ENCODE assay signal across 8 cellular contexts in the genomic region with DNA sequence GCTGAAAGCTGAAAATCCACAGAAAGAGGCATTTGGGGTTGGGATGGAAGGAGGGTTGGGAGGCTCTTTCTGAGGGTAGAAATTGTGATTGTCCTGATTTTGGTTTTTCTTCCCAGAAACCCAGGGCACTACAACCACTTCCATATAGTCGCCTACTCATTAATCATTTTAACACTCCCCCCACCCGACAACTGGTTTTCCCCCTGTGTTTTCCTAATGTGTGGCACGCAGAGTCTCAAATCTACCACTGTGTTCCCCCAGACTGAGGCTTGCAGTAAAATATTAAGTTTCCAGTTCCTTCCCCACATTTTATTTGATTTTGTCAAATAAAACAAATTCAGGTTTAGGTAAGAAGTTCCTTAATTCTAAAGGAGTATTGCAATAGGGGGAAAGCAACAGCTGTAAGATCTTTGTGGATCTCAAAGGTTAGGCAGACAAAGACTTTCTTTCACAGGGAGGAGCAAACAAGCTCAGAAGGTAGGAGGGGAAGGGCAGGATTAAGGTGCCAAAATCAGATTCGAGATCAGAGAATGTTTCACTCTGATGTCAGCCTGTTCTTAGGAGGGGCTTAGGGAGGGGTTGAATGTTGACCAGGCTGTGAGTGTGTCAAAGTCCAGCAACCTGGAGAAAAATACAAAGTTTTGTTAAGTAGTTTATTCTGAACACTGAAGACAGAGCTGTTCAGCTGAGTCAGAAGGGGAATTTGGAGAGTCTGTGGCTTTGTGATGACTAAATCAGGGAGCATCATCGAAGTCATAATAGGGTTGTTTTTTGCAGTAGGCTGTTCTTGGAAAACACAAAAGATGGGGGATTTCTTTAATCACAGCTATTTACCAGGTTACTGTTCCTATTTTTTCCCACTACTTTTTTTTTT. TPM values are rescaled to one million over a fixed set of nuclear protein-coding genes. Genes with fewer than 3 reads are reported as not detected.
DNase-seq lines count a peak whose midpoint lies in the region; ATAC-seq and TF ChIP-seq lines count a peak whose summit lies in the region.

No MANE protein-coding gene starts in this region.

- POLR2A ChIA-PET in PC-3 (lab: Charles Lee; ENCODE audit: unreplicated experiment) = no interaction called here

- H3K4me3 Mint-ChIP-seq in activated CD8-positive, alpha-beta memory T cell treated with anti-CD3 and anti-CD28 coated beads, Interleukin-2, amount 10 ng/mL, durations not matched to agents 7 days and 5 days = peak overlapping the region; percentile 82
- peak overlapping the region; percentile 94 for H3K4me3 Mint-ChIP-seq in natural killer cell treated with Interleukin-12 subunit alpha and Interleukin-12 subunit beta and Interleukin-15 and Interleukin-18, amount 100 ng/mL, for 72 hours

- 61% methylated on average over 5 of the region's 5 CpGs for WGBS in right cardiac atrium

- H3K9me2 ChIP-seq in PC-3 (replicated peaks; ENCODE audit: low read length) = no peaks in the 10 kb centered on the region

- no peaks in the 10 kb centered on the region for H3K9me3 ChIP-seq in PC-3 (ENCODE audit: low read length)
- H3K9me3 ChIP-seq in right cardiac atrium (ENCODE audit: control insufficient read depth, low read length) = no peaks in the 10 kb centered on the region

- H3K27ac ChIP-seq in PC-3 (ENCODE audit: low read length) (peak overlapping the region; percentile 86), caudate nucleus (ENCODE audit: low read depth, low read length) (peak overlapping the region; percentile 39), right cardiac atrium (ENCODE audit: low read length) (no peak overlapping the region)

- CTCF ChIA-PET in activated CD8-positive, alpha-beta memory T cell treated with anti-CD3 and anti-CD28 coated beads, Interleukin-2, amount 10 ng/mL, durations not matched to agents 7 days and 5 days (lab: Charles Lee) = interaction anchor here (0.8 to 1.3 kb wide), 7 partner anchors 8 to 928 kb away, joined by 3 to 9 read pairs (median 3); a partner anchor contains a TSS
- CTCF ChIA-PET in PC-3 (lab: Charles Lee) = interaction anchor here (1.0 kb wide), 1 partner anchor 8 kb away, joined by 3 read pairs; no protein-coding TSS in a partner anchor

- peaks cover 31% of the 10 kb centered on the region for H3K4me1 ChIP-seq in PC-3 (ENCODE audit: insufficient read depth, low read length)
- peaks cover 19% of the 10 kb centered on the region for H3K4me1 ChIP-seq in right cardiac atrium (ENCODE audit: control insufficient read depth, insufficient read depth, low read length)

- H3K27me3 ChIP-seq in PC-3 (ENCODE audit: low read length) (no peaks in the 10 kb centered on the region), right cardiac atrium (ENCODE audit: control insufficient read depth, insufficient read depth) (no peaks in the 10 kb centered on the region)

- no peak for TF ChIP-seq CTCF in PC-3 (conservative IDR thresholded peaks at IDR 0.05; ENCODE audit: low read depth, low read length)

- no peaks in the 10 kb centered on the region for H3F3A ChIP-seq in PC-3 (ENCODE audit: low read length, unreplicated experiment)

- peaks cover 81% of the 10 kb centered on the region for H3K36me3 Mint-ChIP-seq in activated CD8-positive, alpha-beta memory T cell treated with anti-CD3 and anti-CD28 coated beads, Interleukin-2, amount 10 ng/mL, durations not matched to agents 7 days and 5 days
- H3K36me3 Mint-ChIP-seq in natural killer cell treated with Interleukin-12 subunit alpha and Interleukin-12 subunit beta and Interleukin-15 and Interleukin-18, amount 100 ng/mL, for 72 hours = peaks cover 65% of the 10 kb centered on the region

- peak overlapping the region; percentile 96 for H3K4me2 ChIP-seq in PC-3 (ENCODE audit: low read length)

- H3K4me3 ChIP-seq in PC-3 (ENCODE audit: low read length) (peak overlapping the region; percentile 41; the same call in 1 of the 2 replicates), right cardiac atrium (ENCODE audit: low read length) (no peak overlapping the region)

- peaks cover 81% of the 10 kb centered on the region for H3K79me2 ChIP-seq in PC-3 (ENCODE audit: low read length)

- peak overlapping the region; percentile 36 for H3K9ac ChIP-seq in PC-3 (ENCODE audit: low read length)

- peak; percentile 55 for ATAC-seq in activated CD8-positive, alpha-beta memory T cell treated with anti-CD3 and anti-CD28 coated beads, Interleukin-2, amount 10 ng/mL, durations not matched to agents 7 days and 5 days
- ATAC-seq in HG02840 (IDR thresholded peaks at IDR 0.05; ENCODE audit: low FRiP score, unreplicated experiment) (peak; percentile 53), PC-3 (peak; percentile 65), right cardiac atrium (no peak)
- ATAC-seq in natural killer cell treated with Interleukin-12 subunit alpha and Interleukin-12 subunit beta and Interleukin-15 and Interleukin-18, amount 100 ng/mL, for 72 hours = peak; percentile 75 to 77

- H4K20me1 ChIP-seq in PC-3 (ENCODE audit: low read length) = peaks cover 13% of the 10 kb centered on the region; the same call in 1 of the 2 replicates

- DNase-seq in activated CD8-positive, alpha-beta memory T cell treated with anti-CD3 and anti-CD28 coated beads, Interleukin-2, amount 10 ng/mL, durations not matched to agents 7 days and 5 days = peak; percentile 82
- no peak for DNase-seq in activated CD8-positive, alpha-beta memory T cell treated with anti-CD3 and anti-CD28 coated beads, Interleukin-2, amount 50 U/mL, for 48 hours
- peak; percentile 80 for DNase-seq in PC-3
- DNase-seq in caudate nucleus (lab: John Stamatoyannopoulos, UW) = peak in 1 of 61 donors; percentile 31
- DNase-seq in natural killer cell treated with Interleukin-12 subunit alpha and Interleukin-12 subunit beta and Interleukin-15 and Interleukin-18, amount 100 ng/mL, for 72 hours (ENCODE audit: low spot score) = peak; percentile 84
- no peak for DNase-seq in COR-L47 (lab: John Stamatoyannopoulos, UW)
- no peak for DNase-seq in right cardiac atrium

- peaks cover 41% of the 10 kb centered on the region for H3K36me3 ChIP-seq in PC-3 (ENCODE audit: low read depth, low read length)

- intact Hi-C loops in PC-3 (cut with micrococcal nuclease) = no loop called here
- intact Hi-C loops in right cardiac atrium (cut with DNase I) = loop anchor here in 1 of 4 donors (10.0 kb wide), 1 partner anchor 362 kb away; no protein-coding TSS in a partner anchor

- H3K27ac Mint-ChIP-seq in activated CD8-positive, alpha-beta memory T cell treated with anti-CD3 and anti-CD28 coated beads, Interleukin-2, amount 10 ng/mL, durations not matched to agents 7 days and 5 days = peak overlapping the region; percentile 93
- H3K27ac Mint-ChIP-seq in natural killer cell treated with Interleukin-12 subunit alpha and Interleukin-12 subunit beta and Interleukin-15 and Interleukin-18, amount 100 ng/mL, for 72 hours = peak overlapping the region; percentile 94 to 99

- peaks cover 81% of the 10 kb centered on the region for H3K4me1 Mint-ChIP-seq in activated CD8-positive, alpha-beta memory T cell treated with anti-CD3 and anti-CD28 coated beads, Interleukin-2, amount 10 ng/mL, durations not matched to agents 7 days and 5 days
- H3K4me1 Mint-ChIP-seq in natural killer cell treated with Interleukin-12 subunit alpha and Interleukin-12 subunit beta and Interleukin-15 and Interleukin-18, amount 100 ng/mL, for 72 hours (ENCODE audit: low read depth in 2 of 2) = peaks cover 63 to 64% of the 10 kb centered on the region in 2 donors

- BruUV-seq in PC-3 (replicated peaks; lab: Mats Ljungman, UMichigan) = no TSS peak

- no peak overlapping the region for H2AFZ ChIP-seq in PC-3 (ENCODE audit: low read length)

- peaks cover 23% of the 10 kb centered on the region for H3K9me3 Mint-ChIP-seq in activated CD8-positive, alpha-beta memory T cell treated with anti-CD3 and anti-CD28 coated beads, Interleukin-2, amount 10 ng/mL, durations not matched to agents 7 days and 5 days (ENCODE audit: low read depth)
- H3K9me3 Mint-ChIP-seq in natural killer cell treated with Interleukin-12 subunit alpha and Interleukin-12 subunit beta and Interleukin-15 and Interleukin-18, amount 100 ng/mL, for 72 hours = no peaks in the 10 kb centered on the region

- no peaks in the 10 kb centered on the region for H3K27me3 Mint-ChIP-seq in activated CD8-positive, alpha-beta memory T cell treated with anti-CD3 and anti-CD28 coated beads, Interleukin-2, amount 10 ng/mL, durations not matched to agents 7 days and 5 days
- no peaks in the 10 kb centered on the region for H3K27me3 Mint-ChIP-seq in natural killer cell treated with Interleukin-12 subunit alpha and Interleukin-12 subunit beta and Interleukin-15 and Interleukin-18, amount 100 ng/mL, for 72 hours

RNA-seq across cellular contexts. Expression of a gene that starts 3.6 kb away (rescaled TPM):
- 10 to 100 TPM; 54.1 to 64.1 TPM for total RNA-seq in activated CD8-positive, alpha-beta memory T cell treated with anti-CD3 and anti-CD28 coated beads, Interleukin-2, amount 10 ng/mL, durations not matched to agents 7 days and 5 days
- total RNA-seq in PC-3 (2014; rRNA removed) (4.5 and 10.2 TPM in 2 replicates), right cardiac atrium (1 to 10 TPM; 6.4 to 9.9 (median 7.1) TPM)
- total RNA-seq in natural killer cell treated with Interleukin-12 subunit alpha and Interleukin-12 subunit beta and Interleukin-15 and Interleukin-18, amount 100 ng/mL, for 72 hours = 100 to 1,000 TPM in 1 of 2 donors, 10 to 100 TPM in 1; 95.3 to 129 TPM
- 3.4 TPM for polyA plus RNA-seq in right cardiac atrium

Comparison
In these comparisons a context has a peak if more than half of its experiments do, and no peak if none do; other contexts are left out.
1. DNase-seq: peak in activated CD8-positive, alpha-beta memory T cell treated with anti-CD3 and anti-CD28 coated beads, Interleukin-2, amount 10 ng/mL, durations not matched to agents 7 days and 5 days (single experiment), PC-3 (single experiment) and natural killer cell treated with Interleukin-12 subunit alpha and Interleukin-12 subunit beta and Interleukin-15 and Interleukin-18, amount 100 ng/mL, for 72 hours (single experiment); none in activated CD8-positive, alpha-beta memory T cell treated with anti-CD3 and anti-CD28 coated beads, Interleukin-2, amount 50 U/mL, for 48 hours (single experiment), COR-L47 (single experiment) and right cardiac atrium (0 of 3).
2. ATAC-seq: peak in activated CD8-positive, alpha-beta memory T cell treated with anti-CD3 and anti-CD28 coated beads, Interleukin-2, amount 10 ng/mL, durations not matched to agents 7 days and 5 days (single experiment), HG02840 (single experiment), PC-3 (single experiment) and natural killer cell treated with Interleukin-12 subunit alpha and Interleukin-12 subunit beta and Interleukin-15 and Interleukin-18, amount 100 ng/mL, for 72 hours (2 of 2); none in right cardiac atrium (0 of 2).